Comparison of ENCODE assay signal across 9 cellular contexts in genomic region chr19:55114566-55115145, GRCh38. TPM values are rescaled to one million over a fixed set of nuclear protein-coding genes. Genes with fewer than 3 reads are reported as not detected.
DNase-seq lines count a peak whose midpoint lies in the region; ATAC-seq and TF ChIP-seq lines count a peak whose summit lies in the region.
"Had no signal": no experiment of that assay in that cellular context is flagged by ENCODE, and none has a peak within 500 bp of the region (broad histone marks: within the 10 kb centered on the region; RNA-seq: fewer than 3 reads in every experiment).

No MANE protein-coding gene starts in this region.

- CTCF ChIA-PET in activated B cell treated with CpG ODN at 0.5 μM for 24 hours (lab: Charles Lee), result no interaction called here

- H3K9me3 Mint-ChIP-seq in activated B cell treated with CpG ODN at 0.5 μM for 24 hours (no peaks in the 10 kb centered on the region), immature natural killer cell (peaks cover 0 to 1% (median 0%) of the 10 kb centered on the region in 6 donors)
- H3K9me3 Mint-ChIP-seq in stimulated activated memory B cell treated with anti-CD40 and anti-IgM and Interleukin-4, amounts not matched to agents 10 μg/mL and 1 μg/mL and 100 μg/mL, for 72 hours, result no peaks in the 10 kb centered on the region

- TF ChIP-seq CTCF in activated B cell treated with CpG ODN at 0.5 μM for 24 hours (IDR thresholded peaks at IDR 0.05), result no peak

- H3K27me3 Mint-ChIP-seq in activated B cell treated with CpG ODN at 0.5 μM for 24 hours, result no peaks in the 10 kb centered on the region
- H3K27me3 Mint-ChIP-seq in immature natural killer cell (ENCODE audit: low read depth in 3 of 3), result peaks cover 6 to 14% (median 11%) of the 10 kb centered on the region in 3 donors
- no peaks in the 10 kb centered on the region for H3K27me3 Mint-ChIP-seq in stimulated activated memory B cell treated with anti-CD40 and anti-IgM and Interleukin-4, amounts not matched to agents 10 μg/mL and 1 μg/mL and 100 μg/mL, for 72 hours

- H3K27ac Mint-ChIP-seq in activated B cell treated with CpG ODN at 0.5 μM for 24 hours (no peak overlapping the region), immature natural killer cell (peak overlapping the region in 3 of 6 donors; percentile 57 to 99 (median 95))
- H3K27ac Mint-ChIP-seq in stimulated activated memory B cell treated with anti-CD40 and anti-IgM and Interleukin-4, amounts not matched to agents 10 μg/mL and 1 μg/mL and 100 μg/mL, for 72 hours, result no peak overlapping the region

- H3K27ac ChIP-seq in substantia nigra (ENCODE audit: low read depth, low read length, poor library complexity, severe bottlenecking), result no peak overlapping the region

- no peak overlapping the region for H3K4me3 ChIP-seq in H7 (ENCODE audit: insufficient read depth, low read depth, low read length)

- peak overlapping the region; percentile 53 for H3K4me3 Mint-ChIP-seq in activated B cell treated with CpG ODN at 0.5 μM for 24 hours
- H3K4me3 Mint-ChIP-seq in immature natural killer cell, result peak overlapping the region in 4 of 5 donors; percentile 61 to 97 (median 93)
- peak overlapping the region; percentile 59 for H3K4me3 Mint-ChIP-seq in stimulated activated memory B cell treated with anti-CD40 and anti-IgM and Interleukin-4, amounts not matched to agents 10 μg/mL and 1 μg/mL and 100 μg/mL, for 72 hours

- no peaks in the 10 kb centered on the region for H3K36me3 ChIP-seq in H7 (replicated peaks; ENCODE audit: control insufficient read depth, insufficient read depth, low read length)

- ATAC-seq in activated B cell treated with CpG ODN at 0.5 μM for 24 hours (ENCODE audit: low read depth) (no peak), GM19455 (IDR thresholded peaks at IDR 0.05; ENCODE audit: unreplicated experiment) (no peak), sciatic nerve (no peak)
- no peak for ATAC-seq in stimulated activated memory B cell treated with anti-CD40 and anti-IgM and Interleukin-4, amounts not matched to agents 10 μg/mL and 1 μg/mL and 100 μg/mL, for 72 hours

- H3K27me3 ChIP-seq in H7 (ENCODE audit: control insufficient read depth, insufficient read depth, low read length), result no peaks in the 10 kb centered on the region; the same call in 1 of the 2 replicates

- intact Hi-C loops in activated B cell treated with CpG ODN at 0.5 μM for 24 hours (cut with micrococcal nuclease) (no loop called here), sciatic nerve (cut with DNase I) (no loop called here)

- POLR2A ChIA-PET in activated B cell treated with CpG ODN at 0.5 μM for 24 hours (lab: Charles Lee), result interaction anchor here (0.7 kb wide), 1 partner anchor 362 kb away, joined by 3 read pairs; the partner anchor contains the start of gene ZNF628

- H3K4me1 Mint-ChIP-seq in activated B cell treated with CpG ODN at 0.5 μM for 24 hours, result peaks cover 52% of the 10 kb centered on the region
- H3K4me1 Mint-ChIP-seq in immature natural killer cell, result peaks cover 33 to 45% of the 10 kb centered on the region in 2 donors
- peaks cover 53% of the 10 kb centered on the region for H3K4me1 Mint-ChIP-seq in stimulated activated memory B cell treated with anti-CD40 and anti-IgM and Interleukin-4, amounts not matched to agents 10 μg/mL and 1 μg/mL and 100 μg/mL, for 72 hours

- H3K36me3 Mint-ChIP-seq in activated B cell treated with CpG ODN at 0.5 μM for 24 hours (ENCODE audit: low read depth) (peaks cover 34% of the 10 kb centered on the region), immature natural killer cell (peaks cover 0 to 3% (median 0%) of the 10 kb centered on the region in 3 donors)
- peaks cover 20% of the 10 kb centered on the region for H3K36me3 Mint-ChIP-seq in stimulated activated memory B cell treated with anti-CD40 and anti-IgM and Interleukin-4, amounts not matched to agents 10 μg/mL and 1 μg/mL and 100 μg/mL, for 72 hours

- DNase-seq in H7 (peak; percentile 44), activated B cell treated with CpG ODN at 0.5 μM for 24 hours (no peak), immature natural killer cell (no peak), substantia nigra (lab: John Stamatoyannopoulos, UW) (no peak), sciatic nerve (ENCODE audit: low spot score) (no peak)
- DNase-seq: cerebellar nuclear complex had no signal

RNA-seq across cellular contexts. Expression of gene PPP1R12C, which starts 2.8 kb away (rescaled TPM):
- total RNA-seq in H7 (2014; rRNA removed; shearing (Covaris generic)), result 57.5 and 66.4 TPM in 2 replicates
- total RNA-seq in activated B cell treated with CpG ODN at 0.5 μM for 24 hours (115 and 139 TPM in 2 replicates), sciatic nerve (112 TPM)
- 1 to 10 TPM in 2 of 3 donors, under 1 TPM in 1; 0.63 to 8.5 (median 3.5) TPM for polyA plus RNA-seq in immature natural killer cell

RNA-seq across cellular contexts. Expression of gene TNNT1, which starts 34.4 kb away (rescaled TPM):
- total RNA-seq in H7 (2014; rRNA removed; shearing (Covaris generic)), result 33.8 and 44.8 TPM in 2 replicates
- not detected in 2 replicates for total RNA-seq in activated B cell treated with CpG ODN at 0.5 μM for 24 hours
- polyA plus RNA-seq in immature natural killer cell, result not detected
- total RNA-seq in sciatic nerve, result 1.4 TPM

RNA-seq across cellular contexts. Expression of gene EPS8L1, which starts 39.0 kb away (rescaled TPM):
- total RNA-seq in H7 (2014; rRNA removed; shearing (Covaris generic)), result 20.0 and 22.9 TPM in 2 replicates
- total RNA-seq in activated B cell treated with CpG ODN at 0.5 μM for 24 hours (0.38 and 1.0 TPM in 2 replicates), sciatic nerve (1.2 TPM)
- polyA plus RNA-seq in immature natural killer cell, result 1 to 10 TPM; 4.5 to 7.3 (median 6.4) TPM

RNA-seq across cellular contexts. Expression of gene TNNI3, which starts 42.9 kb away (rescaled TPM):
- total RNA-seq in H7 (2014; rRNA removed; shearing (Covaris generic)), result 6.5 and 11.6 TPM in 2 replicates
- total RNA-seq in activated B cell treated with CpG ODN at 0.5 μM for 24 hours (not detected in 2 replicates), sciatic nerve (not detected)
- polyA plus RNA-seq in immature natural killer cell, result 1 to 10 TPM in 1 of 3 donors, not detected in 2; 1.5 TPM
- total RNA-seq: M059J had no signal

RNA-seq across cellular contexts. Expression of gene RDH13, which starts 51.7 kb away (rescaled TPM):
- total RNA-seq in H7 (2014; rRNA removed; shearing (Covaris generic)), result 21.2 and 24.4 TPM in 2 replicates
- total RNA-seq in activated B cell treated with CpG ODN at 0.5 μM for 24 hours (10.3 and 12.4 TPM in 2 replicates), sciatic nerve (12.9 TPM)
- polyA plus RNA-seq in immature natural killer cell, result 10 to 100 TPM in 1 of 3 donors, 1 to 10 TPM in 2; 4.2 to 17.0 (median 4.5) TPM

Comparison
In these comparisons a context has a peak if more than half of its experiments do, and no peak if none do; other contexts are left out.
1. RNA of gene TNNT1, which starts 34.4 kb away (total RNA-seq): 33.8 to 44.8 TPM in H7; 1.4 TPM in sciatic nerve (single experiment) and not detected in activated B cell treated with CpG ODN at 0.5 μM for 24 hours; every median in the first group is over 10 times any median in the second.
2. Peak in every context shown above with its lines, with median percentiles within 50 percentile points of each other: H3K4me3 Mint-ChIP-seq.